22 cellular contexts compared by ENCODE assay signal in genomic region chr10:63483983-63484382, GRCh38. TPM values are rescaled to one million over a fixed set of nuclear protein-coding genes. Genes with fewer than 3 reads are reported as not detected.
DNase-seq lines count a peak whose midpoint lies in the region; ATAC-seq, FAIRE-seq and TF ChIP-seq lines count a peak whose summit lies in the region.
"Had no signal": no experiment of that assay in that cellular context is flagged by ENCODE, and none has a peak within 500 bp of the region (broad histone marks: within the 10 kb centered on the region; RNA-seq: fewer than 3 reads in every experiment).

No MANE protein-coding gene starts in this region.

- no peak for TF ChIP-seq POLR2A in K562 (conservative IDR thresholded peaks at IDR 0.05)

- CTCF ChIA-PET in SK-N-SH (lab: Yijun Ruan, JAX) = interaction anchor here (0.5 to 1.2 kb wide), 3 partner anchors 15 to 54 kb away, joined by 3 to 4 read pairs (median 3); no protein-coding TSS in a partner anchor
- CTCF ChIA-PET in K562 (lab: Yijun Ruan, JAX; ENCODE audit: low intra/inter-chr PET ratio) = no interaction called here

- no peaks in the 10 kb centered on the region for H3K27me3 ChIP-seq in SK-N-SH (ENCODE audit: insufficient read depth)
- no peaks in the 10 kb centered on the region for H3K27me3 ChIP-seq in K562 (ENCODE audit: control insufficient read depth in 2 of 2, insufficient read depth in 2 of 2, low read length in 2 of 2)
- H3K27me3 ChIP-seq in left lung = no peaks in the 10 kb centered on the region
- H3K27me3 ChIP-seq: BLaER1 treated with 17β-estradiol and CSF1 and Interleukin-3, amounts not matched to agents 10 nM and 100 nM had no signal

- ATAC-seq in SK-N-SH treated with all-trans-retinoic acid at 6 μM for 48 hours (no peak), K562 (no peak), left lung (no peak)
- no peak for ATAC-seq in stimulated activated effector memory CD8-positive, alpha-beta T cell treated with anti-CD3 and anti-CD28 coated beads, Interleukin-12 subunit alpha, Interleukin-12 subunit beta, amount 100 ng/mL, for 72 hours
- ATAC-seq: A549; CD8-positive, alpha-beta T cell had no signal

- H3F3A ChIP-seq in SK-N-SH (replicated peaks; ENCODE audit: insufficient read depth) = no peaks in the 10 kb centered on the region

- POLR2A ChIA-PET in SK-N-SH (lab: Yijun Ruan, JAX) = no interaction called here
- POLR2A ChIA-PET in K562 (lab: Yijun Ruan, JAX) = interaction anchor here (0.8 kb wide), 1 partner anchor 33 kb away, joined by 4 read pairs; no protein-coding TSS in a partner anchor

- peaks cover 15% of the 10 kb centered on the region for H4K20me1 ChIP-seq in SK-N-SH (ENCODE audit: insufficient read depth)
- H4K20me1 ChIP-seq in K562 (replicated peaks; ENCODE audit: control insufficient read depth, insufficient read depth, low read length) = 0 out of 2 replicates have a peak, but pooled peaks cover 2% of the 10 kb centered on the region

- DNase-seq in SK-N-SH = no peak
- DNase-seq in K562 (ENCODE audit: extremely low read depth in 1 of 4, low spot score in 3 of 4) = no peak
- no peak for DNase-seq in stimulated activated effector memory CD8-positive, alpha-beta T cell treated with anti-CD3 and anti-CD28 coated beads, Interleukin-12 subunit alpha, Interleukin-12 subunit beta, amount 100 ng/mL, for 72 hours (ENCODE audit: low spot score in 2 of 2)
- no peak for DNase-seq in COR-L47 (lab: John Stamatoyannopoulos, UW)
- DNase-seq in left lung = no peak
- DNase-seq: AML-193; CD4-positive, alpha-beta T cell; CD8-positive, alpha-beta T cell; DMS 273 treated with DMSO at 0.1 percent for 48 hours; DMS153; DMS53; DMS79; DND-41; GF-D8 had no signal

- no peak overlapping the region for H3K4me3 ChIP-seq in SK-N-SH (ENCODE audit: low read depth in 2 of 2, low read length in 1 of 2)
- no peak overlapping the region for H3K4me3 ChIP-seq in K562
- H3K4me3 ChIP-seq in left lung = no peak overlapping the region
- H3K4me3 ChIP-seq: A549; BLaER1 treated with 17β-estradiol and CSF1 and Interleukin-3, amounts not matched to agents 10 nM and 100 nM had no signal

- H3K79me2 ChIP-seq in SK-N-SH (ENCODE audit: insufficient read depth) (peaks cover 88% of the 10 kb centered on the region), K562 (ENCODE audit: control insufficient read depth, insufficient read depth, low read length) (peaks cover 27% of the 10 kb centered on the region)

- no peak for FAIRE-seq in K562 (lab: Jason Lieb, UNC)
- FAIRE-seq: A549, GM12891, GM19239 had no signal

- no peaks in the 10 kb centered on the region for H3K9me2 ChIP-seq in SK-N-SH

- WGBS in SK-N-SH (ENCODE audit: low lambda C conversion rate) = 91% methylated on average over 1 of the region's 1 CpG
- WGBS in K562 (ENCODE audit: insufficient coverage, low coverage, missing lambda C conversion rate) = 48% methylated on average over 1 of the region's 1 CpG

- H3K9me1 ChIP-seq in K562 (ENCODE audit: control insufficient read depth, insufficient read depth, low read length) = no peaks in the 10 kb centered on the region

- TF ChIP-seq RAD21 in SK-N-SH (IDR thresholded peaks at IDR 0.05; ENCODE audit: low read length) (no peak), K562 (CRISPR knock-in tag; conservative IDR thresholded peaks at IDR 0.05 in 1 of 2, IDR thresholded peaks at IDR 0.05 in 1 of 2) (no peak)

- H3K27ac ChIP-seq in SK-N-SH (ENCODE audit: low read depth in 2 of 2, low read length in 1 of 2) (no peak overlapping the region), K562 (ENCODE audit: extremely low read depth, low read depth, low read length) (no peak overlapping the region), left lung (no peak overlapping the region)
- H3K27ac ChIP-seq: 22Rv1; A549; BLaER1 treated with 17β-estradiol and CSF1 and Interleukin-3, amounts not matched to agents 10 nM and 100 nM; C4-2B had no signal

- no peak for TF ChIP-seq EP300 in SK-N-SH (IDR thresholded peaks at IDR 0.05; ENCODE audit: borderline replicate concordance in 1 of 2, low read depth in 1 of 2, low read length in 1 of 2)
- no peak for TF ChIP-seq EP300 in K562 (IDR thresholded peaks at IDR 0.05; ENCODE audit: low read length)

- H3K9me3 ChIP-seq in SK-N-SH = no peaks in the 10 kb centered on the region
- H3K9me3 ChIP-seq in K562 (replicated peaks; ENCODE audit: control insufficient read depth, insufficient read depth, low read depth, low read length) = no peaks in the 10 kb centered on the region
- H3K9me3 ChIP-seq in left lung = no peaks in the 10 kb centered on the region
- H3K9me3 ChIP-seq: A549; BLaER1 treated with 17β-estradiol and CSF1 and Interleukin-3, amounts not matched to agents 10 nM and 100 nM had no signal

- no peak overlapping the region for H3K4me3 Mint-ChIP-seq in stimulated activated effector memory CD8-positive, alpha-beta T cell treated with anti-CD3 and anti-CD28 coated beads, Interleukin-12 subunit alpha, Interleukin-12 subunit beta, amount 100 ng/mL, for 72 hours
- H3K4me3 Mint-ChIP-seq: B cell; CD4-positive, alpha-beta T cell; CD8-positive, alpha-beta T cell had no signal

- intact Hi-C loops in K562 (cut with micrococcal nuclease) = no loop called here
- intact Hi-C loops in left lung (cut with DNase I) = no loop called here

- H3K36me3 Mint-ChIP-seq in stimulated activated effector memory CD8-positive, alpha-beta T cell treated with anti-CD3 and anti-CD28 coated beads, Interleukin-12 subunit alpha, Interleukin-12 subunit beta, amount 100 ng/mL, for 72 hours = no peaks in the 10 kb centered on the region
- H3K36me3 Mint-ChIP-seq: CD8-positive, alpha-beta T cell had no signal

- peaks cover 6 to 25% of the 10 kb centered on the region in 2 experiments; a peak in 3 of 4 replicates for H3K4me1 ChIP-seq in SK-N-SH (ENCODE audit: control insufficient read depth in 1 of 2, insufficient read depth in 2 of 2, low read depth in 1 of 2, low read length in 1 of 2)
- H3K4me1 ChIP-seq in K562 (replicated peaks in 1 of 2; ENCODE audit: control insufficient read depth in 2 of 2, insufficient read depth in 2 of 2, low read length in 2 of 2) = no peaks in the 10 kb centered on the region; a peak in 1 of 5 replicates
- H3K4me1 ChIP-seq in left lung = peaks cover 0 to 12% of the 10 kb centered on the region in 2 donors

- peak overlapping the region; percentile 51 for H3K27ac Mint-ChIP-seq in stimulated activated effector memory CD8-positive, alpha-beta T cell treated with anti-CD3 and anti-CD28 coated beads, Interleukin-12 subunit alpha, Interleukin-12 subunit beta, amount 100 ng/mL, for 72 hours
- H3K27ac Mint-ChIP-seq: B cell; CD4-positive, alpha-beta T cell; CD8-positive, alpha-beta T cell had no signal

- no peaks in the 10 kb centered on the region for H3K9me3 Mint-ChIP-seq in stimulated activated effector memory CD8-positive, alpha-beta T cell treated with anti-CD3 and anti-CD28 coated beads, Interleukin-12 subunit alpha, Interleukin-12 subunit beta, amount 100 ng/mL, for 72 hours
- H3K9me3 Mint-ChIP-seq: CD4-positive, alpha-beta T cell; CD8-positive, alpha-beta T cell had no signal

- TF ChIP-seq CTCF in SK-N-SH (IDR thresholded peaks at IDR 0.05) = no peak
- TF ChIP-seq CTCF in K562 (IDR thresholded peaks at IDR 0.05 in 2 of 3, conservative IDR thresholded peaks at IDR 0.05 in 1 of 3; ENCODE audit: insufficient read depth in 2 of 3, low read depth in 1 of 3, low read length in 3 of 3) = no peak
- no peak for TF ChIP-seq CTCF in left lung (IDR thresholded peaks at IDR 0.05)

- no TSS peak for BruUV-seq in K562 (replicated peaks; lab: Mats Ljungman, UMichigan)

- H3K9ac ChIP-seq in SK-N-SH (no peak overlapping the region), K562 (ENCODE audit: insufficient read depth in 1 of 2, low read depth in 2 of 2, low read length in 2 of 2) (no peak overlapping the region)
- H3K9ac ChIP-seq: BLaER1 treated with 17β-estradiol and CSF1 and Interleukin-3, amounts not matched to agents 10 nM and 100 nM had no signal

- H3K4me1 Mint-ChIP-seq in stimulated activated effector memory CD8-positive, alpha-beta T cell treated with anti-CD3 and anti-CD28 coated beads, Interleukin-12 subunit alpha, Interleukin-12 subunit beta, amount 100 ng/mL, for 72 hours = no peaks in the 10 kb centered on the region

- in situ Hi-C loops in K562 (cut with MboI) = no loop called here

- H2AFZ ChIP-seq in SK-N-SH (ENCODE audit: low read depth) = no peak overlapping the region
- H2AFZ ChIP-seq in K562 (ENCODE audit: low read depth, low read length) = no peak overlapping the region

- H3K4me2 ChIP-seq in SK-N-SH (no peak overlapping the region), K562 (ENCODE audit: insufficient read depth, low read length) (no peak overlapping the region)
- H3K4me2 ChIP-seq: A549; BLaER1 treated with 17β-estradiol and CSF1 and Interleukin-3, amounts not matched to agents 10 nM and 100 nM had no signal

- H3K36me3 ChIP-seq in SK-N-SH (replicated peaks in 1 of 2; ENCODE audit: control insufficient read depth in 1 of 2, insufficient read depth in 2 of 2, low read length in 1 of 2) = no peaks in the 10 kb centered on the region
- H3K36me3 ChIP-seq in K562 (ENCODE audit: control insufficient read depth, insufficient read depth, low read length) = no peaks in the 10 kb centered on the region
- no peaks in the 10 kb centered on the region for H3K36me3 ChIP-seq in left lung

RNA-seq across cellular contexts. Expression of gene JMJD1C, which starts 18.2 kb away (rescaled TPM):
- 11.7 and 15.3 TPM in 2 replicates for polyA plus RNA-seq in SK-N-SH (2012; rRNA removed)
- 11.6 and 12.5 TPM in 2 replicates for polyA plus RNA-seq in SK-N-SH (2012; cell fraction: cytosol; rRNA removed)
- 21.6 and 49.9 TPM in 2 replicates for polyA plus RNA-seq in SK-N-SH (2012; cell fraction: nucleus; rRNA removed)
- 158 and 301 TPM in 2 replicates for total RNA-seq in K562 (2011; cell fraction: chromatin; rRNA removed; ENCODE audit: low replicate concordance)
- total RNA-seq in K562 (2011; cell fraction: nucleolus; rRNA removed) = 93.6 and 118 TPM in 2 replicates
- total RNA-seq in K562 (2011; cell fraction: nucleoplasm; rRNA removed) = 154 and 227 TPM in 2 replicates
- 33.3 and 39.7 TPM in 2 replicates for total RNA-seq in K562 (2014; rRNA removed)
- total RNA-seq in K562 (2014; rRNA removed; fragmentation: Illumina TruSeq; extraction: Trizol) = 68.0 and 79.3 TPM in 2 replicates
- 57.4 and 58.8 TPM in 2 replicates for total RNA-seq in K562 (2015; rRNA removed; fragmentation: Illumina TruSeq; extraction: Trizol)
- total RNA-seq in K562 (2021) = 46.0 and 47.2 TPM in 2 replicates
- polyA plus RNA-seq in K562 (2011; rRNA removed) = 49.3 and 51.1 TPM in 2 replicates
- polyA plus RNA-seq in K562 (2011; cell fraction: cytosol; rRNA removed) = 12.9 and 24.3 TPM in 2 replicates
- 53.4 and 73.5 TPM in 2 replicates for polyA plus RNA-seq in K562 (2011; cell fraction: nucleus; rRNA removed)
- polyA plus RNA-seq in K562 (2012) = 26.3 and 30.7 TPM in 2 replicates
- polyA plus RNA-seq in K562 (2014; fragmentation: Illumina TruSeq; extraction: Trizol) = 48.1 and 49.3 TPM in 2 replicates
- 10 to 100 TPM; 25.3 to 38.5 TPM for polyA plus RNA-seq in K562 (2014; fragmentation: Nextera tagmentation; extraction: Ambion mirVana)
- 32.3 and 36.1 TPM in 2 replicates for polyA plus RNA-seq in K562 (2014; rRNA removed)
- 164 and 189 TPM in 2 replicates for polyA minus RNA-seq in K562 (2011; rRNA and poly(A)+ RNA removed)
- polyA minus RNA-seq in K562 (2011; cell fraction: cytosol; rRNA and poly(A)+ RNA removed) = 36.8 and 39.6 TPM in 2 replicates
- 86.6 and 187 TPM in 2 replicates for polyA minus RNA-seq in K562 (2011; cell fraction: nucleus; rRNA and poly(A)+ RNA removed)
- total RNA-seq in left lung = 10 to 100 TPM; 68.0 to 83.3 TPM

RNA-seq across cellular contexts. Expression of gene REEP3, which starts 37.2 kb away (rescaled TPM):
- polyA plus RNA-seq in SK-N-SH (2012; rRNA removed) = 7.6 and 9.6 TPM in 2 replicates
- polyA plus RNA-seq in SK-N-SH (2012; cell fraction: cytosol; rRNA removed) = 13.0 and 17.1 TPM in 2 replicates
- polyA plus RNA-seq in SK-N-SH (2012; cell fraction: nucleus; rRNA removed) = 2.8 and 4.7 TPM in 2 replicates
- total RNA-seq in K562 (2011; cell fraction: chromatin; rRNA removed; ENCODE audit: low replicate concordance) = 3.8 and 11.4 TPM in 2 replicates
- 3.5 and 4.1 TPM in 2 replicates for total RNA-seq in K562 (2011; cell fraction: nucleolus; rRNA removed)
- 9.5 and 18.6 TPM in 2 replicates for total RNA-seq in K562 (2011; cell fraction: nucleoplasm; rRNA removed)
- total RNA-seq in K562 (2014; rRNA removed) = 6.4 TPM in 2 replicates
- 10.2 and 12.6 TPM in 2 replicates for total RNA-seq in K562 (2014; rRNA removed; fragmentation: Illumina TruSeq; extraction: Trizol)
- total RNA-seq in K562 (2015; rRNA removed; fragmentation: Illumina TruSeq; extraction: Trizol) = 10.8 and 12.4 TPM in 2 replicates
- total RNA-seq in K562 (2021) = 10.3 and 10.6 TPM in 2 replicates
- 6.1 and 9.2 TPM in 2 replicates for polyA plus RNA-seq in K562 (2011; rRNA removed)
- polyA plus RNA-seq in K562 (2011; cell fraction: cytosol; rRNA removed) = 2.7 and 4.5 TPM in 2 replicates
- polyA plus RNA-seq in K562 (2011; cell fraction: nucleus; rRNA removed) = 1.7 and 2.4 TPM in 2 replicates
- polyA plus RNA-seq in K562 (2012) = 4.1 and 5.4 TPM in 2 replicates
- polyA plus RNA-seq in K562 (2014; fragmentation: Illumina TruSeq; extraction: Trizol) = 9.2 and 13.4 TPM in 2 replicates
- polyA plus RNA-seq in K562 (2014; fragmentation: Nextera tagmentation; extraction: Ambion mirVana) = 1 to 10 TPM; 3.4 to 6.6 TPM
- polyA plus RNA-seq in K562 (2014; rRNA removed) = 4.6 and 5.2 TPM in 2 replicates
- 8.9 and 10.7 TPM in 2 replicates for polyA minus RNA-seq in K562 (2011; rRNA and poly(A)+ RNA removed)
- 5.2 and 6.8 TPM in 2 replicates for polyA minus RNA-seq in K562 (2011; cell fraction: cytosol; rRNA and poly(A)+ RNA removed)
- polyA minus RNA-seq in K562 (2011; cell fraction: nucleus; rRNA and poly(A)+ RNA removed) = 2.8 and 4.2 TPM in 2 replicates
- total RNA-seq in left lung = 10 to 100 TPM; 45.8 to 57.8 TPM
